19 cellular contexts compared by ENCODE assay signal in the genomic region with DNA sequence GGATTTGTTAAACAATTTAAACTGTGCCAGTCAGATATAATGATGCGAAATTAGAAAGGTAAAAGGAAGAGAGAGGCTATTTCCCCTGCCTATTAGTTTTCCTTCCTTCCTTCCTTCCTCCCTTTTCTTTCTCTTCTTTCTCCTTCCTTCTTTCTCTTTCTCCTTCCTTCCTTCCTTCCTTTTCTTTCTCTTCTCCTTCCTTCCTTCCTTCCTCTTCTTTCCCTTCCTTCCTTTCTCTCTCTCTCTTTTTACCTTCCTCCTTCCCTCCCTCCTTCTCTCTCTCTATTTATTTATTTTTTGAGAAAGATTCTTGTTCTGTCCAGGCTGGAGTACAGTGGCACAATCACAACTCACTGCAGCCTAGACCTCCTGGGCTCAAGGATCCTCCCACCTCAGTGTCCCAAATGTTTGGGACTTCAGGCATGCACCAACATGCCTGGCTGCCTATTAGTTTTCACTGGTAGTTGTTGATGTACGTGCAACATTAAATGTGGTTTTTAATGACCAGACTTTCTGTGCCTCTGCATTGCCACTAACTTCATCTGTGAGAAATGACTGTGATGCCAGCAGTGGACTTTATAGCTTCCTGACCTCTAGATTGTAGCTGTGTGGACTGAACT. TPM values are rescaled to one million over a fixed set of nuclear protein-coding genes. Genes with fewer than 3 reads are reported as not detected.
DNase-seq lines count a peak whose midpoint lies in the region; ATAC-seq, FAIRE-seq and TF ChIP-seq lines count a peak whose summit lies in the region.
"Had no signal": no experiment of that assay in that cellular context is flagged by ENCODE, and none has a peak within 500 bp of the region (broad histone marks: within the 10 kb centered on the region; RNA-seq: fewer than 3 reads in every experiment).

No MANE protein-coding gene starts in this region.

- H3K79me2 ChIP-seq in Loucy (ENCODE audit: insufficient read depth, low read length), result no peaks in the 10 kb centered on the region
- H3K79me2 ChIP-seq in H1 (ENCODE audit: control insufficient read depth in 1 of 2, insufficient read depth in 2 of 2, low read length in 2 of 2), result no peaks in the 10 kb centered on the region

- H2BK20ac ChIP-seq in H1 (ENCODE audit: low read length), result no peak overlapping the region

- H3K36me3 ChIP-seq in Loucy (ENCODE audit: insufficient read depth, low read length) (no peaks in the 10 kb centered on the region), H1 (ENCODE audit: control insufficient read depth in 2 of 4, insufficient read depth in 4 of 4, low read length in 3 of 4) (no peaks in the 10 kb centered on the region), prostate gland (no peaks in the 10 kb centered on the region)
- H3K36me3 ChIP-seq: MG63, WERI-Rb-1 had no signal

- H2BK12ac ChIP-seq in H1 (ENCODE audit: low read depth, low read length), result no peak overlapping the region

- no peak overlapping the region for H2AK5ac ChIP-seq in H1 (ENCODE audit: low read depth, low read length)

- H3K18ac ChIP-seq in H1 (ENCODE audit: extremely low read depth, low read length), result no peak overlapping the region

- H2BK15ac ChIP-seq in H1 (ENCODE audit: low read length), result no peak overlapping the region

- H4K5ac ChIP-seq in H1 (ENCODE audit: insufficient read length, low read depth, low read length), result peak overlapping the region; percentile 57

- H4K8ac ChIP-seq in H1 (ENCODE audit: extremely low read depth, insufficient read depth, low read length), result no peak overlapping the region

- H3K4me2 ChIP-seq in Loucy (ENCODE audit: low read depth, low read length, poor library complexity, severe bottlenecking), result no peak overlapping the region
- H3K4me2 ChIP-seq in H1 (ENCODE audit: insufficient read depth in 1 of 2, low read depth in 2 of 2, low read length in 2 of 2), result no peak overlapping the region

- H4K20me1 ChIP-seq in Loucy (ENCODE audit: insufficient read depth, low read length, poor library complexity, severe bottlenecking), result no peaks in the 10 kb centered on the region
- H4K20me1 ChIP-seq in H1 (replicated peaks in 1 of 2; ENCODE audit: control insufficient read depth in 1 of 2, insufficient read depth in 2 of 2, low read length in 2 of 2), result no peaks in the 10 kb centered on the region

- no peak overlapping the region for H3K56ac ChIP-seq in H1 (replicated peaks; ENCODE audit: insufficient read length, low read depth, low read length)

- TF ChIP-seq RAD21 in H1 (IDR thresholded peaks at IDR 0.05 in 1 of 2, conservative IDR thresholded peaks at IDR 0.05 in 1 of 2; ENCODE audit: low read depth in 2 of 2, low read length in 2 of 2), result no peak

- POLR2A ChIA-PET in H1 (lab: Charles Lee; ENCODE audit: partially characterized antibody), result interaction anchor here (3.9 kb wide), 1 partner anchor 49 kb away, joined by 16 read pairs; a partner anchor contains a TSS

- H2BK120ac ChIP-seq in H1 (replicated peaks; ENCODE audit: low read depth, low read length), result peak overlapping the region; percentile 76

- no peak overlapping the region for H4K91ac ChIP-seq in H1 (replicated peaks; ENCODE audit: insufficient read length, low read length)

- H2BK5ac ChIP-seq in H1 (ENCODE audit: low read depth, low read length), result 0 out of 2 replicates have a peak overlapping the region, but pooled peaks have one; percentile 1

- WGBS in H1 (ENCODE audit: extremely low coverage in 1 of 2, insufficient coverage in 1 of 2, insufficient read length in 1 of 2, insufficient replicate concordance in 2 of 2, low coverage in 1 of 2, low lambda C conversion rate in 2 of 2, missing lambda C conversion rate in 1 of 2), 2 experiments, result 84% methylated on average over 2 of the region's 2 CpGs; no CpG with 5 or more reads in 1 of the 2 experiments
- WGBS in prostate gland, result 75% methylated on average over 2 of the region's 2 CpGs

- H3K27ac ChIP-seq in H1 (ENCODE audit: low read depth, low read length) (no peak overlapping the region), prostate gland (peak overlapping the region; percentile 1 to 24)
- H3K27ac ChIP-seq: WERI-Rb-1 had no signal

- CTCF ChIA-PET in H1 (lab: Charles Lee; ENCODE audit: partially characterized antibody), result interaction anchor here (0.8 to 2.8 kb wide), 6 partner anchors 20 to 446 kb away, joined by 3 to 17 read pairs (median 4); a partner anchor contains a TSS

- TF ChIP-seq POLR2A in H1 (IDR thresholded peaks at IDR 0.05; ENCODE audit: control extremely low read depth in 1 of 2, low read depth in 2 of 2, low read length in 2 of 2) (no peak), prostate gland (IDR thresholded peaks at IDR 0.05) (no peak)

- no peaks in the 10 kb centered on the region for H3K9me2 ChIP-seq in Loucy (replicated peaks; ENCODE audit: low read depth, low read length)

- no peak overlapping the region for H3K4ac ChIP-seq in H1 (replicated peaks; ENCODE audit: insufficient read length, low read depth, low read length)

- H3K9ac ChIP-seq in Loucy (ENCODE audit: low read depth, low read length, poor library complexity, severe bottlenecking) (peak overlapping the region; percentile 46), H1 (replicated peaks in 1 of 4; ENCODE audit: extremely low read depth in 1 of 4, low read depth in 3 of 4, low read length in 3 of 4) (no peak overlapping the region)

- H3K4me1 ChIP-seq in Loucy (ENCODE audit: insufficient read depth, low read length, poor library complexity, severe bottlenecking), result peaks cover 35% of the 10 kb centered on the region
- H3K4me1 ChIP-seq in H1 (replicated peaks in 1 of 4; ENCODE audit: control insufficient read depth in 3 of 4, insufficient read depth in 4 of 4, low read length in 3 of 4), result peaks cover 0 to 5% (median 2%) of the 10 kb centered on the region in 4 experiments; a peak in 3 of 7 replicates
- no peaks in the 10 kb centered on the region for H3K4me1 ChIP-seq in prostate gland (replicated peaks)

- no peak overlapping the region for H3K14ac ChIP-seq in H1 (ENCODE audit: insufficient read length)

- H3K23me2 ChIP-seq in H1 (ENCODE audit: low read depth, low read length), result no peaks in the 10 kb centered on the region

- H3F3A ChIP-seq in Loucy (ENCODE audit: low read depth), result no peaks in the 10 kb centered on the region

- no peak for FAIRE-seq in H1 (lab: Jason Lieb, UNC)

- H3K9me3 ChIP-seq in Loucy (ENCODE audit: insufficient read depth, low read depth, low read length) (no peaks in the 10 kb centered on the region), H1 (ENCODE audit: insufficient read depth in 2 of 2, low read depth in 1 of 2, low read length in 1 of 2) (no peaks in the 10 kb centered on the region), prostate gland (no peaks in the 10 kb centered on the region)
- H3K9me3 ChIP-seq: MG63, testis had no signal

- intact Hi-C loops in prostate gland (cut with DNase I), result no loop called here

- H3K4me3 ChIP-seq in Loucy (ENCODE audit: low read length, poor library complexity, severe bottlenecking) (no peak overlapping the region), H1 (ENCODE audit: extremely low read depth in 1 of 4, insufficient read depth in 2 of 4, low read depth in 3 of 4, low read length in 4 of 4) (no peak overlapping the region), prostate gland (no peak overlapping the region)
- H3K4me3 ChIP-seq: MG63, testis had no signal

- no peak for TF ChIP-seq CTCF in Loucy (conservative IDR thresholded peaks at IDR 0.05; ENCODE audit: low read length)
- TF ChIP-seq CTCF in H1 (IDR thresholded peaks at IDR 0.05; ENCODE audit: control extremely low read depth in 1 of 3, insufficient read depth in 1 of 3, low read depth in 1 of 3, low read length in 3 of 3), result no peak
- no peak for TF ChIP-seq CTCF in prostate gland (IDR thresholded peaks at IDR 0.05)

- no peak overlapping the region for H3K23ac ChIP-seq in H1 (ENCODE audit: insufficient read length)

- TF ChIP-seq EP300 in H1 (IDR thresholded peaks at IDR 0.05; ENCODE audit: borderline replicate concordance in 1 of 2, low read depth in 2 of 2, low read length in 2 of 2), result no peak

- ATAC-seq in HG02623 (IDR thresholded peaks at IDR 0.05; ENCODE audit: unreplicated experiment), result no peak

- H3K27me3 ChIP-seq in Loucy (ENCODE audit: insufficient read depth, low read length, poor library complexity, severe bottlenecking) (no peaks in the 10 kb centered on the region), H1 (replicated peaks in 1 of 4; ENCODE audit: control insufficient read depth in 3 of 4, extremely low read depth in 1 of 4, insufficient read depth in 3 of 4, low read length in 3 of 4) (no peaks in the 10 kb centered on the region), prostate gland (replicated peaks; ENCODE audit: insufficient read depth) (no peaks in the 10 kb centered on the region)
- H3K27me3 ChIP-seq: MG63, testis had no signal

- no peaks in the 10 kb centered on the region for H3K79me1 ChIP-seq in H1 (ENCODE audit: low read depth, low read length)

- peak; percentile 16 for DNase-seq in EH (ENCODE audit: low read depth)
- DNase-seq in H1 (ENCODE audit: low read depth in 1 of 2, low spot score in 2 of 2), result no peak
- DNase-seq in prostate gland (ENCODE audit: low spot score), result peak; percentile 27
- DNase-seq in stimulated activated CD4-positive, alpha-beta T cell treated with anti-CD3 and anti-CD28 coated beads, Interleukin-1b, Interleukin-23, amount 100 ng/mL, for 48 hours, result no peak
- no peak for DNase-seq in 8988T
- DNase-seq: cerebellar nuclear complex; effector memory CD4-positive, alpha-beta T cell; H7; MG63; NCI-H1694 treated with DMSO at 0.1 percent for 48 hours; NCI-H446 treated with DMSO at 0.1 percent for 48 hours; nucleus accumbens; SHP77; stimulated activated CD4-positive, alpha-beta T cell treated with anti-CD3 and anti-CD28 coated beads, Interleukin-4, amount 100 ng/mL, for 1 hour; T-helper 1 cell; testis; WERI-Rb-1 had no signal

- H2AFZ ChIP-seq in Loucy (ENCODE audit: low read length), result no peak overlapping the region
- H2AFZ ChIP-seq in H1 (ENCODE audit: low read length), result no peak overlapping the region

TF ChIP-seq in H1, 55 proteins besides CTCF, POLR2A, EP300 and RAD21 (continues in another document):
- TF ChIP-seq TBP (IDR thresholded peaks at IDR 0.05; ENCODE audit: low read depth, low read length) (no peak), MAFK (IDR thresholded peaks at IDR 0.05; ENCODE audit: low read depth, low read length) (no peak), KDM4A (IDR thresholded peaks at IDR 0.05; ENCODE audit: low read depth, low read length, severe bottlenecking) (no peak), CTBP2 (IDR thresholded peaks at IDR 0.05; ENCODE audit: borderline replicate concordance, insufficient read depth, insufficient read length, low read length) (no peak), TEAD4 (IDR thresholded peaks at IDR 0.05; ENCODE audit: low read depth, low read length) (no peak)

RNA-seq across cellular contexts. Expression of a gene that starts 48.7 kb away (rescaled TPM):
- 32.3 and 33.2 TPM in 2 replicates for total RNA-seq in H1 (2021; fragmentation: NEBNext Ultra II Directional; extraction: Animal tissue kit (Norgen Biotek cat#: 25700))
- 13.8 and 34.5 TPM in 2 replicates for polyA plus RNA-seq in H1 (2011; rRNA removed)
- 22.2 TPM for polyA plus RNA-seq in H1 (2011; cell fraction: cytosol; rRNA removed)
- 18.7 TPM for polyA plus RNA-seq in H1 (2011; cell fraction: nucleus; rRNA removed)
- polyA plus RNA-seq in H1 (2012, experiment 1 of 2), result 21.1 to 33.8 TPM (median 23.9 TPM) in 4 replicates
- polyA plus RNA-seq in H1 (2012, experiment 2 of 2), result 2.6 TPM
- 25.6 TPM for polyA plus RNA-seq in H1 (2013, experiment 1 of 2)
- 24.8 TPM for polyA plus RNA-seq in H1 (2013, experiment 2 of 2)
- 60.9 and 61.4 TPM in 2 replicates for polyA minus RNA-seq in H1 (2011; rRNA and poly(A)+ RNA removed)
- polyA minus RNA-seq in H1 (2011; cell fraction: cytosol; rRNA and poly(A)+ RNA removed), result 23.4 TPM
- polyA minus RNA-seq in H1 (2011; cell fraction: nucleus; rRNA and poly(A)+ RNA removed), result 36.7 TPM
- 100 to 1,000 TPM in 1 of 2 donors, 10 to 100 TPM in 1; 98.6 to 126 TPM for total RNA-seq in prostate gland

Comparison
In these comparisons a context has a peak if more than half of its experiments do, and no peak if none do; other contexts are left out.
1. DNase-seq: peak in EH (single experiment) and prostate gland (single experiment); none in H1 (0 of 2), stimulated activated CD4-positive, alpha-beta T cell treated with anti-CD3 and anti-CD28 coated beads, Interleukin-1b, Interleukin-23, amount 100 ng/mL, for 48 hours (single experiment) and 8988T (single experiment).